In the genomic region with DNA sequence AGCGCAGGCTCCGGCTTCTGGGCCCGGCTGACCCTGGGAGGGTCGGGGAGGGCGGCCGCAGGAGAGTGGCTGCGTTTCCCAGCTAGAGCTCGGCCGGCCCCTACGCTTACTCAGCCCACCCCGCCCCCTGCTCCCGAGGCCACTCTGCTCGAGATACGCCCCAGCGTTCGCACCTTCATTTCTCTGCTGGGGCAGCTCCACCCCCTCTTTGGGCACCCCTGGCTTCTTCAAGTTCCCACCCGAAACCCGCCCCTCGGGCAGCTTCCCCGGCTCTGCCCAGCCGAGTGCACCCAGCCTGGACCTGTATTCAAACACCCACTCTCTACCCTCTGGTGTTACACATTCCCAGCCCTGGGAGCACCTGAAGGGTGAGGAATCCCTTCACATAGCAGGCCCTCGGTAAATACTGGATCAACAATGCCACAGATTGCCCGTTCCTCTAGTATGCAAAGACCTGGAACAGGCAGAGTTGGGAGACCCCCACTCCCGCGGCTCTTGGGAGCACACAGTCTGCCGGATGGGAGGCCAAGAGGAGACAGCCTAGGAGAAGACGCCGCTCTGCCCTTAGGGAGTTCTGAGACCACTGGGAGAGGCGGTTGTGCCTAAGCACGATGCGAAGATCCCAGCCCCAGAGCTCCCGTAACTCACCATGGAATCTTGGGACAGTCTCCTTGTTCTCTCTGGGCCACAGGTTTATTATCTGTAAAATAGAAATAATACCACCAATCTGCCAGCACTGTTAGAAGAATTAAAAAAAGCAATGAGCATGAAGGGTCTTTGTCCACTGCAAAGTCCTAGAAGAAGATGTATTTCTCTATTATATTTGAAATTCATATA, we compare ENCODE assay signal across 8 cellular contexts.
A peak's percentile ranks its signal among the peaks of the same experiment; 100 is the strongest.
DNase-seq lines count a peak whose midpoint lies in the region; ATAC-seq and TF ChIP-seq lines count a peak whose summit lies in the region.

No MANE protein-coding gene starts in this region.

- no peaks in the 10 kb centered on the region for H3K9me3 Mint-ChIP-seq in stimulated activated naive CD8-positive, alpha-beta T cell treated with anti-CD3 and anti-CD28 coated beads, Interleukin-15, Interleukin-2, amounts not matched to agents 100 ng/mL and 50 ng/mL, for 24 hours

- DNase-seq in astrocyte of the spinal cord (ENCODE audit: low read depth, low spot score) (no peak), kidney glomerular epithelial cell (lab: John Stamatoyannopoulos, UW) (peak; percentile 55), NCI-H2171 treated with DMSO at 0.1 percent for 48 hours (lab: John Stamatoyannopoulos, UW) (no peak), NCI-H345 (lab: John Stamatoyannopoulos, UW) (no peak)

- H3K4me3 Mint-ChIP-seq in stimulated activated naive CD8-positive, alpha-beta T cell treated with anti-CD3 and anti-CD28 coated beads, Interleukin-15, Interleukin-2, amounts not matched to agents 100 ng/mL and 50 ng/mL, for 24 hours, result peak overlapping the region; percentile 72

- POLR2A ChIA-PET in HEK293 (lab: Yijun Ruan, JAX), result interaction anchor here (0.7 to 1.8 kb wide), 8 partner anchors 14 to 58 kb away, joined by 3 to 10 read pairs (median 6); partner anchors contain the start of genes MTFR1L and STMN1

- peak overlapping the region; percentile 1 to 72 (median 61); a peak in 17 of 22 replicates for H3K27ac ChIP-seq in BLaER1 treated with 17β-estradiol and CSF1 and Interleukin-3, amounts not matched to agents 10 nM and 100 nM
- H3K27ac ChIP-seq in HEK293 (ENCODE audit: extremely low read depth, low read depth, low read length), result no peak overlapping the region

- peaks cover 7% of the 10 kb centered on the region for H3K27me3 Mint-ChIP-seq in stimulated activated naive CD8-positive, alpha-beta T cell treated with anti-CD3 and anti-CD28 coated beads, Interleukin-15, Interleukin-2, amounts not matched to agents 100 ng/mL and 50 ng/mL, for 24 hours

- in situ Hi-C loops in astrocyte of the spinal cord (cut with HindIII; ENCODE audit: low sequenced_read_pairs), result no loop called here

- no peaks in the 10 kb centered on the region for H3K36me3 ChIP-seq in BLaER1 treated with 17β-estradiol and CSF1 and Interleukin-3, amounts not matched to agents 10 nM and 100 nM
- H3K36me3 ChIP-seq in HEK293 (ENCODE audit: control insufficient read depth in 2 of 2, insufficient read depth in 1 of 2, low read length in 2 of 2), result no peaks in the 10 kb centered on the region

- H3K36me3 Mint-ChIP-seq in stimulated activated naive CD8-positive, alpha-beta T cell treated with anti-CD3 and anti-CD28 coated beads, Interleukin-15, Interleukin-2, amounts not matched to agents 100 ng/mL and 50 ng/mL, for 24 hours (ENCODE audit: low read depth), result no peaks in the 10 kb centered on the region

- H3K9me3 ChIP-seq in BLaER1 treated with 17β-estradiol and CSF1 and Interleukin-3, amounts not matched to agents 10 nM and 100 nM (replicated peaks in 1 of 11), result no peaks in the 10 kb centered on the region
- no peaks in the 10 kb centered on the region for H3K9me3 ChIP-seq in HEK293 (ENCODE audit: control insufficient read depth, insufficient read depth, low read depth, low read length)

- peaks cover 0 to 26% (median 19%) of the 10 kb centered on the region in 11 experiments; a peak in 14 of 22 replicates for H3K27me3 ChIP-seq in BLaER1 treated with 17β-estradiol and CSF1 and Interleukin-3, amounts not matched to agents 10 nM and 100 nM

- peaks cover 23% of the 10 kb centered on the region for H3K4me1 Mint-ChIP-seq in stimulated activated naive CD8-positive, alpha-beta T cell treated with anti-CD3 and anti-CD28 coated beads, Interleukin-15, Interleukin-2, amounts not matched to agents 100 ng/mL and 50 ng/mL, for 24 hours (ENCODE audit: low read depth)

- H3K4me1 ChIP-seq in BLaER1 treated with 17β-estradiol and CSF1 and Interleukin-3, amounts not matched to agents 10 nM and 100 nM, result peaks cover 31 to 55% (median 41%) of the 10 kb centered on the region in 10 experiments
- no peaks in the 10 kb centered on the region for H3K4me1 ChIP-seq in HEK293 (ENCODE audit: control insufficient read depth, insufficient read depth, low read length)

- H3K4me2 ChIP-seq in BLaER1 treated with 17β-estradiol and CSF1 and Interleukin-3, amounts not matched to agents 10 nM and 100 nM, result peak overlapping the region; percentile 82 to 99 (median 94)

- H3K9ac ChIP-seq in BLaER1 treated with 17β-estradiol and CSF1 and Interleukin-3, amounts not matched to agents 10 nM and 100 nM, result peak overlapping the region; percentile 65 to 79 (median 77)

- no peak for TF ChIP-seq CTCF in HEK293 (tag by site-specific recombination; IDR thresholded peaks at IDR 0.05)
- TF ChIP-seq CTCF in astrocyte of the spinal cord (IDR thresholded peaks at IDR 0.05; ENCODE audit: low read depth, low read length), result no peak

- CTCF ChIA-PET in HEK293 (lab: Yijun Ruan, JAX), result interaction anchor here (0.6 to 1.1 kb wide), 2 partner anchors 25 to 432 kb away, joined by 3 to 4 read pairs; no protein-coding TSS in a partner anchor

- peaks cover 0 to 3% (median 0%) of the 10 kb centered on the region in 11 experiments; a peak in 1 of 22 replicates for H4K20me1 ChIP-seq in BLaER1 treated with 17β-estradiol and CSF1 and Interleukin-3, amounts not matched to agents 10 nM and 100 nM

- ATAC-seq in HG03039 (IDR thresholded peaks at IDR 0.05; ENCODE audit: unreplicated experiment), result no peak

- H3K27ac Mint-ChIP-seq in stimulated activated naive CD8-positive, alpha-beta T cell treated with anti-CD3 and anti-CD28 coated beads, Interleukin-15, Interleukin-2, amounts not matched to agents 100 ng/mL and 50 ng/mL, for 24 hours, result no peak overlapping the region

- H3K4me3 ChIP-seq in BLaER1 treated with 17β-estradiol and CSF1 and Interleukin-3, amounts not matched to agents 10 nM and 100 nM, result peak overlapping the region; percentile 55 to 71 (median 66)
- peak overlapping the region; percentile 21 for H3K4me3 ChIP-seq in HEK293 (ENCODE audit: low read depth, low read length)
- peak overlapping the region; percentile 60 for H3K4me3 ChIP-seq in astrocyte of the spinal cord (ENCODE audit: low read depth, low read length)

TF ChIP-seq in HEK293, 187 proteins besides CTCF, POLR2A, EP300 and RAD21:
- TF ChIP-seq SP2 (tag by site-specific recombination; IDR thresholded peaks at IDR 0.05), result peak; percentile 29; the same call in 1 of the 2 replicates
- no peak for TF ChIP-seq SETDB1 (IDR thresholded peaks at IDR 0.05; ENCODE audit: insufficient read length, low read length)
- TF ChIP-seq EGR2 (tag by site-specific recombination; IDR thresholded peaks at IDR 0.05; ENCODE audit: low read depth), result peak; percentile 13; the same call in 1 of the 2 replicates
- 0 out of 2 replicates have a peak, but pooled peaks have one; percentile 1 for TF ChIP-seq HOXC10 (CRISPR knock-in tag; IDR thresholded peaks at IDR 0.05)
- TF ChIP-seq, protein P1, sequence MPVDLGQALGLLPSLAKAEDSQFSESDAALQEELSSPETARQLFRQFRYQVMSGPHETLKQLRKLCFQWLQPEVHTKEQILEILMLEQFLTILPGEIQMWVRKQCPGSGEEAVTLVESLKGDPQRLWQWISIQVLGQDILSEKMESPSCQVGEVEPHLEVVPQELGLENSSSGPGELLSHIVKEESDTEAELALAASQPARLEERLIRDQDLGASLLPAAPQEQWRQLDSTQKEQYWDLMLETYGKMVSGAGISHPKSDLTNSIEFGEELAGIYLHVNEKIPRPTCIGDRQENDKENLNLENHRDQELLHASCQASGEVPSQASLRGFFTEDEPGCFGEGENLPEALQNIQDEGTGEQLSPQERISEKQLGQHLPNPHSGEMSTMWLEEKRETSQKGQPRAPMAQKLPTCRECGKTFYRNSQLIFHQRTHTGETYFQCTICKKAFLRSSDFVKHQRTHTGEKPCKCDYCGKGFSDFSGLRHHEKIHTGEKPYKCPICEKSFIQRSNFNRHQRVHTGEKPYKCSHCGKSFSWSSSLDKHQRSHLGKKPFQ (tag by site-specific recombination; IDR thresholded peaks at IDR 0.05), result no peak
- 0 out of 2 replicates have a peak, but pooled peaks have one; percentile 4 for TF ChIP-seq SCRT2 (tag by site-specific recombination; IDR thresholded peaks at IDR 0.05)
- TF ChIP-seq ZNF768 (tag by site-specific recombination; IDR thresholded peaks at IDR 0.05), result no peak
